Comparison of ENCODE assay signal across 13 cellular contexts in the genomic region with DNA sequence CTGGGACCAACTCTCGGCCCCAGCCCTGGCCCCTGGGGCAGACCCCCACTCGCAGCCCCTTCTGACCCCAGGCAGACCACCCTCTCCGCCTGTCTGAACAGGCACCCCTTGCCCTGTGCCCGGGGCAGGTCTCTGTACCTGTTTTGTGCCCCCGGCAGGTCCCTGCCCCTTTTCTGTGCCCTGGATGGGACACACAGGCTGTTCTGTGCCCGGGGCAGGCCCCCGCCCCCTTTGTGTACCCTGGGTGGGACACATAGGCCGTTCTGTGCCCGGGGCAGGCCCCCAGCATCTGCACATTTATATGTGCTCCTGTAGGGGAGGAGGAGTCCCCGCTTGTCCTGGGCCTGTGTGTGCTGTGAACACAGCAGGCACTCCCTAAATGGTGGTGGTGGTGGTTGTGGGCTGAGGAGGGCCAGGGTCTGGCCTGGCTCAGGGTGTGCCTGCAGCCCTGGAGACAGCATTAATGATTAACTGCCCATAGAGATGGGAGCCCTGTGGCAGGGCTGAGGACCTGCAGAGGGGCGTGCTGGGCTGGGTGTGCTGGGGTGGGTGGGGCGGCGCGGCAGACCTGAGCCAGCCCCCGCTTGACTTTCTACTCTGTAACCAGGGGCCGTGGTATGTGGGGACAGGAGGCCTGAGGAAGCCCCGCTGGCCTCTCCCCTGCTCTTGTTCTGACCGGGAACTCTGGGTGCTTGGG. TPM values are rescaled to one million over a fixed set of nuclear protein-coding genes. Genes with fewer than 3 reads are reported as not detected.
A peak's percentile ranks its signal among the peaks of the same experiment; 100 is the strongest.
DNase-seq lines count a peak whose midpoint lies in the region; ATAC-seq lines count a peak whose summit lies in the region.
"Had no signal": no experiment of that assay in that cellular context is flagged by ENCODE, and none has a peak within 500 bp of the region (broad histone marks: within the 10 kb centered on the region; RNA-seq: fewer than 3 reads in every experiment).

No MANE protein-coding gene starts in this region.

- H3K36me3 Mint-ChIP-seq in activated T-cell treated with anti-CD3 and anti-CD28 coated beads, Interleukin-2, amount 50 U/mL, for 24 hours (ENCODE audit: low read depth): peaks cover 24% of the 10 kb centered on the region
- peaks cover 22% of the 10 kb centered on the region for H3K36me3 Mint-ChIP-seq in stimulated activated memory B cell treated with anti-CD40 and anti-IgM and Interleukin-4, amounts not matched to agents 10 μg/mL and 1 μg/mL and 100 μg/mL, for 72 hours

- H3K4me3 ChIP-seq in effector memory CD4-positive, alpha-beta T cell (ENCODE audit: insufficient read depth, low read depth, low read length, poor library complexity, severe bottlenecking): no peak overlapping the region

- H3K4me1 Mint-ChIP-seq in activated T-cell treated with anti-CD3 and anti-CD28 coated beads, Interleukin-2, amount 50 U/mL, for 24 hours (ENCODE audit: low read depth): peaks cover 69% of the 10 kb centered on the region
- peaks cover 78% of the 10 kb centered on the region for H3K4me1 Mint-ChIP-seq in stimulated activated memory B cell treated with anti-CD40 and anti-IgM and Interleukin-4, amounts not matched to agents 10 μg/mL and 1 μg/mL and 100 μg/mL, for 72 hours

- no peaks in the 10 kb centered on the region for H3K27me3 Mint-ChIP-seq in activated T-cell treated with anti-CD3 and anti-CD28 coated beads, Interleukin-2, amount 50 U/mL, for 24 hours
- H3K27me3 Mint-ChIP-seq in stimulated activated memory B cell treated with anti-CD40 and anti-IgM and Interleukin-4, amounts not matched to agents 10 μg/mL and 1 μg/mL and 100 μg/mL, for 72 hours: no peaks in the 10 kb centered on the region

- peak overlapping the region; percentile 4 for H3K4me3 Mint-ChIP-seq in activated T-cell treated with anti-CD3 and anti-CD28 coated beads, Interleukin-2, amount 50 U/mL, for 24 hours
- peak overlapping the region; percentile 57 for H3K4me3 Mint-ChIP-seq in stimulated activated memory B cell treated with anti-CD40 and anti-IgM and Interleukin-4, amounts not matched to agents 10 μg/mL and 1 μg/mL and 100 μg/mL, for 72 hours

- no peaks in the 10 kb centered on the region for H3K9me3 ChIP-seq in effector memory CD4-positive, alpha-beta T cell (ENCODE audit: control insufficient read depth, low read length)
- H3K9me3 ChIP-seq: sigmoid colon, upper lobe of left lung had no signal

- no peaks in the 10 kb centered on the region for H3K36me3 ChIP-seq in effector memory CD4-positive, alpha-beta T cell (ENCODE audit: control insufficient read depth, insufficient read depth, low read length)
- H3K36me3 ChIP-seq: sigmoid colon, upper lobe of left lung had no signal

- H3K27ac Mint-ChIP-seq in activated T-cell treated with anti-CD3 and anti-CD28 coated beads, Interleukin-2, amount 50 U/mL, for 24 hours: peak overlapping the region; percentile 55
- peak overlapping the region; percentile 83 for H3K27ac Mint-ChIP-seq in stimulated activated memory B cell treated with anti-CD40 and anti-IgM and Interleukin-4, amounts not matched to agents 10 μg/mL and 1 μg/mL and 100 μg/mL, for 72 hours

- ATAC-seq in left lobe of liver: peak; percentile 52
- no peak for ATAC-seq in stimulated activated memory B cell treated with anti-CD40 and anti-IgM and Interleukin-4, amounts not matched to agents 10 μg/mL and 1 μg/mL and 100 μg/mL, for 72 hours

- DNase-seq in activated T-cell treated with anti-CD3 and anti-CD28 coated beads, Interleukin-2, amount 50 U/mL, for 24 hours: no peak
- DNase-seq in activated T-cell treated with anti-CD3 and anti-CD28 coated beads for 4 hours: no peak
- DNase-seq in SW480 (ENCODE audit: low spot score): peak; percentile 66
- no peak for DNase-seq in left lobe of liver (ENCODE audit: low spot score)
- DNase-seq in dermis blood vessel endothelial cell: no peak
- no peak for DNase-seq in pons (ENCODE audit: low spot score)
- no peak for DNase-seq in effector memory CD4-positive, alpha-beta T cell
- DNase-seq: activated CD8-positive, alpha-beta memory T cell treated with anti-CD3 and anti-CD28 coated beads, Interleukin-2, amount 50 U/mL, for 4 hours; NCI-H345; sigmoid colon had no signal

- no peaks in the 10 kb centered on the region for H3K27me3 ChIP-seq in effector memory CD4-positive, alpha-beta T cell (replicated peaks; ENCODE audit: control insufficient read depth, insufficient read depth, low read length, poor library complexity, severe bottlenecking)
- H3K27me3 ChIP-seq: sigmoid colon, upper lobe of left lung had no signal

- H3K9me3 Mint-ChIP-seq in activated T-cell treated with anti-CD3 and anti-CD28 coated beads, Interleukin-2, amount 50 U/mL, for 24 hours: no peaks in the 10 kb centered on the region
- H3K9me3 Mint-ChIP-seq in stimulated activated memory B cell treated with anti-CD40 and anti-IgM and Interleukin-4, amounts not matched to agents 10 μg/mL and 1 μg/mL and 100 μg/mL, for 72 hours: no peaks in the 10 kb centered on the region

- peaks cover 60% of the 10 kb centered on the region for H3K4me1 ChIP-seq in effector memory CD4-positive, alpha-beta T cell (ENCODE audit: control insufficient read depth, insufficient read depth, low read length, poor library complexity, severe bottlenecking)

- H3K27ac ChIP-seq in effector memory CD4-positive, alpha-beta T cell (ENCODE audit: insufficient read depth, low read length, poor library complexity, severe bottlenecking): no peak overlapping the region
- H3K27ac ChIP-seq: epithelial cell of prostate, sigmoid colon had no signal

RNA-seq across cellular contexts. Expression of a gene that starts 3.7 kb away (rescaled TPM):
- total RNA-seq in left lobe of liver: 44.9 TPM
- 4.4 and 4.8 TPM in 2 replicates for total RNA-seq in dermis blood vessel endothelial cell
